In genomic region chr17:41421617-41422016, GRCh38 we compare ENCODE assay signal across 28 cellular contexts. TPM values are rescaled to one million over a fixed set of nuclear protein-coding genes. Genes with fewer than 3 reads are reported as not detected.
"Had no signal": no experiment of that assay in that cellular context is flagged by ENCODE, and none has a peak within 500 bp of the region (broad histone marks: within the 10 kb centered on the region; RNA-seq: fewer than 3 reads in every experiment).

No MANE protein-coding gene starts in this region.

- H3K4me3 ChIP-seq: gastrocnemius medialis, lung, prostate gland, thyroid gland had no signal

- H3K27ac ChIP-seq: gastrocnemius medialis, prostate gland, thyroid gland had no signal

- H3K4me3 Mint-ChIP-seq: activated naive CD8-positive, alpha-beta T cell treated with anti-CD3 and anti-CD28 coated beads for 36 hours; dendritic cell treated with granulocyte-macrophage colony-stimulating factor and Interleukin-4, amounts not matched to agents 40 ng/mL and 50 ng/mL, for 4 days; natural killer cell; stimulated activated naive CD8-positive, alpha-beta T cell treated with anti-CD3 and anti-CD28 coated beads, Interleukin-15, Interleukin-2, amounts not matched to agents 100 ng/mL and 50 ng/mL, for 24 hours; T-helper 17 cell had no signal

- H3K36me3 Mint-ChIP-seq: activated naive CD8-positive, alpha-beta T cell treated with anti-CD3 and anti-CD28 coated beads for 36 hours; natural killer cell had no signal

- H3K4me1 ChIP-seq: gastrocnemius medialis had no signal

- H3K9me3 Mint-ChIP-seq: activated naive CD8-positive, alpha-beta T cell treated with anti-CD3 and anti-CD28 coated beads for 36 hours; dendritic cell treated with granulocyte-macrophage colony-stimulating factor and Interleukin-4, amounts not matched to agents 40 ng/mL and 50 ng/mL, for 4 days; natural killer cell; stimulated activated naive CD8-positive, alpha-beta T cell treated with anti-CD3 and anti-CD28 coated beads, Interleukin-15, Interleukin-2, amounts not matched to agents 100 ng/mL and 50 ng/mL, for 24 hours had no signal

- H3K9me3 ChIP-seq: gastrocnemius medialis, prostate gland, thyroid gland had no signal

- H3K27me3 ChIP-seq: gastrocnemius medialis, thyroid gland had no signal

- H3K4me1 Mint-ChIP-seq: natural killer cell had no signal

- DNase-seq: activated CD4-positive, alpha-beta T cell treated with anti-CD3 and anti-CD28 coated beads for 4 hours; activated CD4-positive, alpha-beta T cell treated with anti-CD3 and anti-CD28 coated beads, Interleukin-2, amount 50 U/mL, for 48 hours; activated CD4-positive, CD25-positive, alpha-beta regulatory T cell; activated CD8-positive, alpha-beta memory T cell treated with anti-CD3 and anti-CD28 coated beads, Interleukin-2, amount 50 U/mL, for 48 hours; activated naive CD4-positive, alpha-beta T cell treated with Interleukin-2 at 50 U/mL for 16 hours; activated naive CD8-positive, alpha-beta T cell treated with anti-CD3 and anti-CD28 coated beads for 36 hours; activated T-cell treated with anti-CD3 and anti-CD28 coated beads, Interleukin-2, amount 50 U/mL, for 48 hours; amygdala; effector CD4-positive, alpha-beta T cell; gastrocnemius medialis; head of caudate nucleus; kidney; midbrain; natural killer cell; stimulated activated CD4-positive, alpha-beta T cell treated with anti-CD3 and anti-CD28 coated beads, Interleukin-12 subunit alpha, Interleukin-12 subunit beta, amount 100 ng/mL, for 4 hours; stimulated activated CD4-positive, alpha-beta T cell treated with anti-CD3 and anti-CD28 coated beads, Interleukin-4, amount 100 ng/mL, for 4 hours; substantia nigra; T-helper 17 cell; thyroid gland had no signal

- H3K27ac Mint-ChIP-seq: activated naive CD8-positive, alpha-beta T cell treated with anti-CD3 and anti-CD28 coated beads for 36 hours; dendritic cell treated with granulocyte-macrophage colony-stimulating factor and Interleukin-4, amounts not matched to agents 40 ng/mL and 50 ng/mL, for 4 days; natural killer cell; stimulated activated naive CD8-positive, alpha-beta T cell treated with anti-CD3 and anti-CD28 coated beads, Interleukin-15, Interleukin-2, amounts not matched to agents 100 ng/mL and 50 ng/mL, for 24 hours; T-helper 17 cell had no signal

- H3K36me3 ChIP-seq: gastrocnemius medialis, prostate gland, thyroid gland had no signal

- H3K27me3 Mint-ChIP-seq: activated naive CD8-positive, alpha-beta T cell treated with anti-CD3 and anti-CD28 coated beads for 36 hours; stimulated activated naive CD8-positive, alpha-beta T cell treated with anti-CD3 and anti-CD28 coated beads, Interleukin-15, Interleukin-2, amounts not matched to agents 100 ng/mL and 50 ng/mL, for 24 hours had no signal

- ATAC-seq: natural killer cell, T-helper 17 cell had no signal

RNA-seq across cellular contexts. Expression of gene KRT37, which starts 2.8 kb away (rescaled TPM):
- total RNA-seq: activated CD8-positive, alpha-beta memory T cell treated with anti-CD3 and anti-CD28 coated beads for 36 hours; activated naive CD8-positive, alpha-beta T cell treated with anti-CD3 and anti-CD28 coated beads for 36 hours; cardiac septum; esophagus mucosa; gastrocnemius medialis; kidney; lung; natural killer cell; osteocyte; prostate gland; T-helper 17 cell; thyroid gland; ureter had no signal
- polyA plus RNA-seq: lung had no signal

RNA-seq across cellular contexts. Expression of gene KRT38, which starts 19.2 kb away (rescaled TPM):
- total RNA-seq: activated CD8-positive, alpha-beta memory T cell treated with anti-CD3 and anti-CD28 coated beads for 36 hours; activated naive CD8-positive, alpha-beta T cell treated with anti-CD3 and anti-CD28 coated beads for 36 hours; cardiac septum; esophagus mucosa; gastrocnemius medialis; kidney; lung; natural killer cell; osteocyte; prostate gland; T-helper 17 cell; thyroid gland; ureter had no signal
- polyA plus RNA-seq: lung had no signal

RNA-seq across cellular contexts. Expression of gene KRT31, which starts 24.2 kb away (rescaled TPM):
- total RNA-seq: activated CD8-positive, alpha-beta memory T cell treated with anti-CD3 and anti-CD28 coated beads for 36 hours; activated naive CD8-positive, alpha-beta T cell treated with anti-CD3 and anti-CD28 coated beads for 36 hours; cardiac septum; kidney; lung; natural killer cell; osteocyte; prostate gland; T-helper 17 cell; thyroid gland; ureter had no signal

RNA-seq across cellular contexts. Expression of gene KRT34, which starts 39.5 kb away (rescaled TPM):
- total RNA-seq: activated CD8-positive, alpha-beta memory T cell treated with anti-CD3 and anti-CD28 coated beads for 36 hours; activated naive CD8-positive, alpha-beta T cell treated with anti-CD3 and anti-CD28 coated beads for 36 hours; cardiac septum; gastrocnemius medialis; kidney; lung; natural killer cell; osteocyte; T-helper 17 cell; thyroid gland; ureter had no signal
- polyA plus RNA-seq: lung had no signal

RNA-seq across cellular contexts. Expression of gene KRT32, which starts 45.6 kb away (rescaled TPM):
- total RNA-seq: activated CD8-positive, alpha-beta memory T cell treated with anti-CD3 and anti-CD28 coated beads for 36 hours; activated naive CD8-positive, alpha-beta T cell treated with anti-CD3 and anti-CD28 coated beads for 36 hours; kidney; lung; natural killer cell; osteocyte; prostate gland; T-helper 17 cell; thyroid gland; ureter had no signal
- polyA plus RNA-seq: lung had no signal
